Comparison of ENCODE assay signal across 8 cellular contexts in the genomic region with DNA sequence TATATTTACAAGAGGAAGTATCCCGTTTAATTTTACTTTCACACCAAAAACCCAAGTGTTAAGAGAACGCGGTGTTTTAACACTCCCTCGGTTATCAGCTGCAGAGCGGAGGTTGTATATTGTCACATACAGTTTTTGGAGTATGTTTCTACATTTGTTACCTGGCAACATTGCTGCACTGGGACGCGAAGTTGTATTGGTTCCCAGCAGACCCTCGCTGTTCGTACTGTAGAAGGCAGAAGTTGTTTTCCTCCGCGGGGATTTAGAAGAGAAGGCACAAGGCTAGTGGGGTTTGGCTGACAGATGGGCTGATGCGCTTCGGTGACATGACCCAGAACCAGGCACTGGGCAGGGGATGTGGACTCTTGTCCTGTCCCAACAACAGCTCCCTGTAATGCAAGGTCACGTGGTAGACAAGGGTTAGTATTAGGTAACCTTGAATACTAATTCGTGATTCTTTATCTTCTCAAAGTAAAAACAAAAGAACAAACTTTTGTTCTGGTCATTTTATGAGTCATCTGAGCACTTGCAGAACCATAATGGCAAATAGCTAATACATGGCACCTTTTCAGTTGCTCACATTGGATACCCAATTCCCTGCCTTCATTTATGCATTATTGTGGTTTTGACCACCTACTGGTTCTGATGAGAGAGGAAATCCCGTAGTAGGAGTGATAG.
A peak's percentile ranks its signal among the peaks of the same experiment; 100 is the strongest.
DNase-seq lines count a peak whose midpoint lies in the region; ATAC-seq and TF ChIP-seq lines count a peak whose summit lies in the region.

No MANE protein-coding gene starts in this region.

- TF ChIP-seq CTCF in breast epithelium (IDR thresholded peaks at IDR 0.05) (no peak), MCF 10A (IDR thresholded peaks at IDR 0.05; ENCODE audit: unreplicated experiment) (no peak), esophagus muscularis mucosa (IDR thresholded peaks at IDR 0.05) (no peak), omental fat pad (IDR thresholded peaks at IDR 0.05) (no peak), Peyer's patch (IDR thresholded peaks at IDR 0.05) (no peak)

- TF ChIP-seq POLR2A in breast epithelium (IDR thresholded peaks at IDR 0.05) (no peak), esophagus muscularis mucosa (IDR thresholded peaks at IDR 0.05; ENCODE audit: low read depth) (no peak), Peyer's patch (IDR thresholded peaks at IDR 0.05) (no peak)

- H3K4me3 Mint-ChIP-seq in MCF 10A (ENCODE audit: unreplicated experiment) = no peak overlapping the region

- DNase-seq in breast epithelium (ENCODE audit: low spot score in 2 of 2) (no peak), MCF 10A (ENCODE audit: unreplicated experiment) (no peak), esophagus muscularis mucosa (ENCODE audit: extremely low spot score) (no peak), omental fat pad (ENCODE audit: low spot score) (no peak), Right ventricle myocardium superior (no peak), Peyer's patch (no peak)

- 87% methylated on average over 16 of the region's 16 CpGs for WGBS in esophagus muscularis mucosa

- no peak overlapping the region for H3K4me3 ChIP-seq in breast epithelium
- H3K4me3 ChIP-seq in esophagus muscularis mucosa = no peak overlapping the region
- no peak overlapping the region for H3K4me3 ChIP-seq in Peyer's patch

- H3K36me3 ChIP-seq in breast epithelium (no peaks in the 10 kb centered on the region), esophagus muscularis mucosa (peaks cover 0 to 15% (median 3%) of the 10 kb centered on the region in 4 donors), Peyer's patch (no peaks in the 10 kb centered on the region)

- intact Hi-C loops in breast epithelium (cut with DNase I; ENCODE audit: low total_unique reads) = no loop called here
- intact Hi-C loops in MCF 10A (cut with micrococcal nuclease) = no loop called here
- intact Hi-C loops in esophagus muscularis mucosa (cut with DNase I) = no loop called here
- intact Hi-C loops in Right ventricle myocardium superior (cut with DNase I) = no loop called here

- POLR2A ChIA-PET in MCF 10A (lab: Yijun Ruan, JAX) = interaction anchor here (0.6 to 1.4 kb wide), 2 partner anchors 28 to 1036 kb away, joined by 3 read pairs; no protein-coding TSS in a partner anchor

- ATAC-seq in HG03432 (IDR thresholded peaks at IDR 0.05; ENCODE audit: unreplicated experiment) (peak; percentile 53), omental fat pad (ENCODE audit: low FRiP score) (no peak), Right ventricle myocardium superior (ENCODE audit: poor library complexity) (no peak), GM21737 (IDR thresholded peaks at IDR 0.05; ENCODE audit: unreplicated experiment) (no peak)

- H3K27me3 Mint-ChIP-seq in MCF 10A (ENCODE audit: insufficient read depth, unreplicated experiment) = no peaks in the 10 kb centered on the region

- BruUV-seq in MCF 10A (replicated peaks; lab: Mats Ljungman, UMichigan) = no TSS peak

- H3K27ac ChIP-seq in breast epithelium = peak overlapping the region; percentile 90 to 91
- H3K27ac ChIP-seq in esophagus muscularis mucosa (replicated peaks in 1 of 4) = peak overlapping the region in 3 of 4 donors; percentile 11 to 80 (median 80)
- H3K27ac ChIP-seq in Peyer's patch = no peak overlapping the region

- H3K9me3 ChIP-seq in breast epithelium (no peaks in the 10 kb centered on the region), esophagus muscularis mucosa (no peaks in the 10 kb centered on the region), Peyer's patch (no peaks in the 10 kb centered on the region)

- no peaks in the 10 kb centered on the region for H3K27me3 ChIP-seq in breast epithelium
- no peaks in the 10 kb centered on the region for H3K27me3 ChIP-seq in esophagus muscularis mucosa
- H3K27me3 ChIP-seq in Peyer's patch = no peaks in the 10 kb centered on the region

- H3K4me1 ChIP-seq in breast epithelium (peaks cover 4 to 30% of the 10 kb centered on the region in 2 donors), esophagus muscularis mucosa (peaks cover 28 to 59% (median 37%) of the 10 kb centered on the region in 4 donors), Peyer's patch (peaks cover 0 to 28% (median 5%) of the 10 kb centered on the region in 4 donors)

- no peak for TF ChIP-seq EP300 in esophagus muscularis mucosa (IDR thresholded peaks at IDR 0.05)

- H3K36me3 Mint-ChIP-seq in MCF 10A (ENCODE audit: insufficient read depth, unreplicated experiment) = no peaks in the 10 kb centered on the region

- H3K9me3 Mint-ChIP-seq in MCF 10A (ENCODE audit: unreplicated experiment) = no peaks in the 10 kb centered on the region

- CTCF ChIA-PET in MCF 10A (lab: Yijun Ruan, JAX) = interaction anchor here (0.7 to 1.6 kb wide), 3 partner anchors 28 to 329 kb away, joined by 3 to 4 read pairs (median 3); no protein-coding TSS in a partner anchor

- no peak overlapping the region for H3K27ac Mint-ChIP-seq in MCF 10A (ENCODE audit: low read depth, unreplicated experiment)

- H3K4me1 Mint-ChIP-seq in MCF 10A (ENCODE audit: insufficient read depth, unreplicated experiment) = peaks cover 20% of the 10 kb centered on the region

Comparison
In these comparisons a context has a peak if more than half of its experiments do, and no peak if none do; other contexts are left out.
1. H3K27ac ChIP-seq: peak in breast epithelium (2 of 2) and esophagus muscularis mucosa (3 of 4); none in Peyer's patch (0 of 4).